Comparison of ENCODE assay signal across 25 cellular contexts in genomic region chr1:86504895-86505625, GRCh38. TPM values are rescaled to one million over a fixed set of nuclear protein-coding genes. Genes with fewer than 3 reads are reported as not detected.
A peak's percentile ranks its signal among the peaks of the same experiment; 100 is the strongest.
DNase-seq lines count a peak whose midpoint lies in the region; ATAC-seq and TF ChIP-seq lines count a peak whose summit lies in the region.
"Had no signal": no experiment of that assay in that cellular context is flagged by ENCODE, and none has a peak within 500 bp of the region (broad histone marks: within the 10 kb centered on the region; RNA-seq: fewer than 3 reads in every experiment).

No MANE protein-coding gene starts in this region.

- H3K4me3 ChIP-seq in epithelial cell of esophagus (ENCODE audit: low read length), result no peak overlapping the region
- H3K4me3 ChIP-seq in gastrocnemius medialis, result no peak overlapping the region
- H3K4me3 ChIP-seq: GM12878, psoas muscle had no signal

- no peaks in the 10 kb centered on the region for H3K9me3 Mint-ChIP-seq in HFFc6
- H3K9me3 Mint-ChIP-seq: activated naive CD8-positive, alpha-beta T cell treated with anti-CD3 and anti-CD28 coated beads, Interleukin-2, amount 50 U/mL, for 24 hours; activated T-helper 2 cell treated with anti-CD3 and anti-CD28 coated beads, Interferon-gamma antibody, Interleukin-2, Interleukin-4, amounts not matched to agents 10 μg/mL and 5 μg/mL and 100 μg/mL, durations not matched to agents 14 hours and 24 hours and 36 hours; effector memory CD8-positive, alpha-beta T cell; stimulated activated memory B cell treated with anti-CD40 and anti-IgM and Interleukin-4, amounts not matched to agents 10 μg/mL and 1 μg/mL and 100 μg/mL, for 72 hours had no signal

- H3K36me3 Mint-ChIP-seq in HFFc6 (ENCODE audit: low read depth), result no peaks in the 10 kb centered on the region
- H3K36me3 Mint-ChIP-seq: stimulated activated memory B cell treated with anti-CD40 and anti-IgM and Interleukin-4, amounts not matched to agents 10 μg/mL and 1 μg/mL and 100 μg/mL, for 72 hours had no signal

- 0 out of 2 replicates have a peak overlapping the region, but pooled peaks have one; percentile 10 for H3K27ac Mint-ChIP-seq in HFFc6
- H3K27ac Mint-ChIP-seq: activated naive CD8-positive, alpha-beta T cell treated with anti-CD3 and anti-CD28 coated beads, Interleukin-2, amount 50 U/mL, for 24 hours; activated T-helper 2 cell treated with anti-CD3 and anti-CD28 coated beads, Interferon-gamma antibody, Interleukin-2, Interleukin-4, amounts not matched to agents 10 μg/mL and 5 μg/mL and 100 μg/mL, durations not matched to agents 14 hours and 24 hours and 36 hours; effector memory CD8-positive, alpha-beta T cell; stimulated activated memory B cell treated with anti-CD40 and anti-IgM and Interleukin-4, amounts not matched to agents 10 μg/mL and 1 μg/mL and 100 μg/mL, for 72 hours had no signal

- TF ChIP-seq POLR2A in gastrocnemius medialis (IDR thresholded peaks at IDR 0.05), result no peak

- H3K36me3 ChIP-seq in gastrocnemius medialis, result no peaks in the 10 kb centered on the region
- H3K36me3 ChIP-seq: upper lobe of left lung had no signal

- H3K9me3 ChIP-seq in gastrocnemius medialis, result no peaks in the 10 kb centered on the region
- H3K9me3 ChIP-seq: psoas muscle, upper lobe of left lung had no signal

- H3K4me1 Mint-ChIP-seq in HFFc6 (ENCODE audit: low read depth), result peaks cover 41% of the 10 kb centered on the region

- no peak overlapping the region for H3K27ac ChIP-seq in gastrocnemius medialis
- H3K27ac ChIP-seq: psoas muscle had no signal

- no peaks in the 10 kb centered on the region for H3K27me3 ChIP-seq in gastrocnemius medialis
- H3K27me3 ChIP-seq: upper lobe of left lung had no signal

- no peaks in the 10 kb centered on the region; the same call in none of the 2 replicates for H3K27me3 Mint-ChIP-seq in HFFc6 (ENCODE audit: insufficient read depth)

- in situ Hi-C loops in gastrocnemius medialis (cut with MboI; ENCODE audit: low sequenced_read_pairs in 4 of 4), result loop anchor here in 1 of 4 donors (10.0 kb wide), 1 partner anchor 120 kb away; no protein-coding TSS in a partner anchor

- H3K4me3 Mint-ChIP-seq in HFFc6, result peak overlapping the region; percentile 20; the same call in 1 of the 2 replicates
- H3K4me3 Mint-ChIP-seq: activated naive CD8-positive, alpha-beta T cell treated with anti-CD3 and anti-CD28 coated beads, Interleukin-2, amount 50 U/mL, for 24 hours; effector memory CD8-positive, alpha-beta T cell; stimulated activated memory B cell treated with anti-CD40 and anti-IgM and Interleukin-4, amounts not matched to agents 10 μg/mL and 1 μg/mL and 100 μg/mL, for 72 hours had no signal

- TF ChIP-seq CTCF in HFFc6 (IDR thresholded peaks at IDR 0.05) (no peak), epithelial cell of esophagus (IDR thresholded peaks at IDR 0.05; ENCODE audit: insufficient read depth, low read depth, low read length, missing control alignments) (no peak), gastrocnemius medialis (IDR thresholded peaks at IDR 0.05 in 4 of 5, conservative IDR thresholded peaks at IDR 0.05 in 1 of 5) (no peak)

- DNase-seq in AG08395 (ENCODE audit: low spot score), result peak; percentile 6
- DNase-seq in HFFc6, result peak; percentile 24
- DNase-seq in epithelial cell of esophagus (ENCODE audit: low read depth), result peak; percentile 80
- DNase-seq in mucosa of gallbladder (ENCODE audit: low spot score), result peak; percentile 58
- no peak for DNase-seq in gastrocnemius medialis
- no peak for DNase-seq in epidermal melanocyte (ENCODE audit: insufficient read length, low spot score)
- no peak for DNase-seq in HuH-7 (ENCODE audit: low spot score)
- DNase-seq in activated CD4-positive, alpha-beta T cell treated with anti-CD3 and anti-CD28 coated beads, Interleukin-2, amount 50 U/mL, for 1 hour, result no peak
- DNase-seq: activated naive CD8-positive, alpha-beta T cell treated with anti-CD3 and anti-CD28 coated beads, Interleukin-2, amount 50 U/mL, for 24 hours; central memory CD4-positive, alpha-beta T cell; effector memory CD8-positive, alpha-beta T cell; glutamatergic neuron; mesenchymal stem cell; MM.1S; NCI-H2029 treated with DMSO at 0.1 percent for 48 hours; NCI-H510A; psoas muscle; SHP77 treated with DMSO at 0.1 percent for 48 hours; stimulated activated CD4-positive, alpha-beta T cell treated with anti-CD3 and anti-CD28 coated beads, Interleukin-12 subunit alpha, Interleukin-12 subunit beta, amount 100 ng/mL, for 4 hours had no signal

- no peaks in the 10 kb centered on the region for H3K4me1 ChIP-seq in gastrocnemius medialis

- intact Hi-C loops in gastrocnemius medialis (cut with DNase I; ENCODE audit: low total_unique reads), result no loop called here

- ATAC-seq in gastrocnemius medialis, result no peak
- ATAC-seq: activated CD4-positive, CD25-positive, alpha-beta regulatory T cell treated with anti-CD3 and anti-CD28 coated beads, Interleukin-2, amount 50 U/mL, for 24 hours; activated naive CD8-positive, alpha-beta T cell treated with anti-CD3 and anti-CD28 coated beads, Interleukin-2, amount 50 U/mL, for 24 hours; effector memory CD8-positive, alpha-beta T cell; GM12878; psoas muscle; stimulated activated memory B cell treated with anti-CD40 and anti-IgM and Interleukin-4, amounts not matched to agents 10 μg/mL and 1 μg/mL and 100 μg/mL, for 72 hours had no signal

RNA-seq across cellular contexts. Expression of gene CLCA1, which starts 36.3 kb away (rescaled TPM):
- not detected for total RNA-seq in HFFc6 (2021; fragmentation: NEBNext Ultra II Directional; extraction: Animal tissue kit (Norgen Biotek cat#: 25700))
- total RNA-seq in mucosa of gallbladder, result 0.37 TPM
- total RNA-seq in gastrocnemius medialis, result 1 to 10 TPM in 1 of 4 donors, not detected in 3; 1.3 TPM
- total RNA-seq: activated T-helper 2 cell treated with anti-CD3 and anti-CD28 coated beads, Interferon-gamma antibody, Interleukin-2, Interleukin-4, amounts not matched to agents 10 μg/mL and 5 μg/mL and 100 μg/mL, durations not matched to agents 14 hours and 24 hours and 36 hours; T-helper 2 cell treated with Interferon-gamma antibody and Interleukin-4, amounts not matched to agents 100 ng/mL and 5 ng/mL, for 36 hours had no signal

RNA-seq across cellular contexts. Expression of gene CLCA4, which starts 41.8 kb away (rescaled TPM):
- total RNA-seq in HFFc6 (2021; fragmentation: NEBNext Ultra II Directional; extraction: Animal tissue kit (Norgen Biotek cat#: 25700)), result under 1 TPM in 1 of 6 experiments, not detected in 5; 0.17 TPM
- total RNA-seq in mucosa of gallbladder (0.20 TPM), gastrocnemius medialis (1 to 10 TPM in 1 of 4 donors, not detected in 3; 3.7 TPM)
- total RNA-seq: activated T-helper 2 cell treated with anti-CD3 and anti-CD28 coated beads, Interferon-gamma antibody, Interleukin-2, Interleukin-4, amounts not matched to agents 10 μg/mL and 5 μg/mL and 100 μg/mL, durations not matched to agents 14 hours and 24 hours and 36 hours; GM12878; T-helper 2 cell treated with Interferon-gamma antibody and Interleukin-4, amounts not matched to agents 100 ng/mL and 5 ng/mL, for 36 hours had no signal

Comparison
In these comparisons a context has a peak if more than half of its experiments do, and no peak if none do; other contexts are left out.
1. DNase-seq: peak in AG08395 (single experiment), HFFc6 (single experiment), epithelial cell of esophagus (single experiment) and mucosa of gallbladder (single experiment); none in gastrocnemius medialis (0 of 2), epidermal melanocyte (single experiment), HuH-7 (single experiment) and activated CD4-positive, alpha-beta T cell treated with anti-CD3 and anti-CD28 coated beads, Interleukin-2, amount 50 U/mL, for 1 hour (single experiment).